In genomic region chr6:79034865-79035264, GRCh38 we compare ENCODE assay signal across 12 cellular contexts. TPM values are rescaled to one million over a fixed set of nuclear protein-coding genes. Genes with fewer than 3 reads are reported as not detected.
DNase-seq lines count a peak whose midpoint lies in the region; ATAC-seq lines count a peak whose summit lies in the region.
"Had no signal": no experiment of that assay in that cellular context is flagged by ENCODE, and none has a peak within 500 bp of the region (broad histone marks: within the 10 kb centered on the region; RNA-seq: fewer than 3 reads in every experiment).

No MANE protein-coding gene starts in this region.

- H3K27ac ChIP-seq in aorta (ENCODE audit: low read depth in 1 of 2, low read length in 2 of 2) = no peak overlapping the region
- H3K27ac ChIP-seq: BLaER1 treated with 17β-estradiol and CSF1 and Interleukin-3, amounts not matched to agents 10 nM and 100 nM; left lung; suprapubic skin had no signal

- peak overlapping the region; percentile 48 for H3K27ac Mint-ChIP-seq in activated T-helper 2 cell treated with anti-CD3 and anti-CD28 coated beads, Interferon-gamma antibody, Interleukin-2, Interleukin-4, amounts not matched to agents 10 μg/mL and 5 μg/mL and 100 μg/mL, durations not matched to agents 14 hours and 24 hours and 36 hours

- intact Hi-C loops in activated T-helper 2 cell treated with anti-CD3 and anti-CD28 coated beads, Interferon-gamma antibody, Interleukin-2, Interleukin-4, amounts not matched to agents 10 μg/mL and 5 μg/mL and 100 μg/mL, durations not matched to agents 14 hours and 24 hours and 36 hours (cut with micrococcal nuclease) = no loop called here
- intact Hi-C loops in aorta (cut with DNase I) = no loop called here

- H3K9me3 Mint-ChIP-seq in activated T-helper 2 cell treated with anti-CD3 and anti-CD28 coated beads, Interferon-gamma antibody, Interleukin-2, Interleukin-4, amounts not matched to agents 10 μg/mL and 5 μg/mL and 100 μg/mL, durations not matched to agents 14 hours and 24 hours and 36 hours = no peaks in the 10 kb centered on the region

- peaks cover 71% of the 10 kb centered on the region for H3K36me3 Mint-ChIP-seq in activated T-helper 2 cell treated with anti-CD3 and anti-CD28 coated beads, Interferon-gamma antibody, Interleukin-2, Interleukin-4, amounts not matched to agents 10 μg/mL and 5 μg/mL and 100 μg/mL, durations not matched to agents 14 hours and 24 hours and 36 hours (ENCODE audit: low read depth)

- no peaks in the 10 kb centered on the region for H3K36me3 ChIP-seq in aorta (ENCODE audit: control insufficient read depth in 1 of 2, insufficient read depth in 2 of 2, low read length in 1 of 2)

- no peaks in the 10 kb centered on the region for H3K27me3 ChIP-seq in aorta (ENCODE audit: control insufficient read depth in 1 of 2, insufficient read depth in 2 of 2, low read length in 1 of 2)
- H3K27me3 ChIP-seq: BLaER1 treated with 17β-estradiol and CSF1 and Interleukin-3, amounts not matched to agents 10 nM and 100 nM; left lung; suprapubic skin had no signal

- H3K4me1 ChIP-seq in aorta (ENCODE audit: control insufficient read depth in 1 of 2, insufficient read depth in 2 of 2, low read length in 2 of 2) = peaks cover 0 to 4% of the 10 kb centered on the region in 2 donors
- H3K4me1 ChIP-seq: BLaER1 treated with 17β-estradiol and CSF1 and Interleukin-3, amounts not matched to agents 10 nM and 100 nM; suprapubic skin had no signal

- H3K4me1 Mint-ChIP-seq in activated T-helper 2 cell treated with anti-CD3 and anti-CD28 coated beads, Interferon-gamma antibody, Interleukin-2, Interleukin-4, amounts not matched to agents 10 μg/mL and 5 μg/mL and 100 μg/mL, durations not matched to agents 14 hours and 24 hours and 36 hours (ENCODE audit: low read depth) = peaks cover 49% of the 10 kb centered on the region

- H3K4me3 Mint-ChIP-seq in activated T-helper 2 cell treated with anti-CD3 and anti-CD28 coated beads, Interferon-gamma antibody, Interleukin-2, Interleukin-4, amounts not matched to agents 10 μg/mL and 5 μg/mL and 100 μg/mL, durations not matched to agents 14 hours and 24 hours and 36 hours (ENCODE audit: low read depth) = no peak overlapping the region

- DNase-seq in EL (peak; percentile 13), medulla oblongata (ENCODE audit: extremely low spot score) (no peak), cerebellar cortex (ENCODE audit: low spot score) (no peak), aorta (no peak)
- no peak for DNase-seq in activated T-helper 2 cell treated with anti-CD3 and anti-CD28 coated beads, Interferon-gamma antibody, Interleukin-2, Interleukin-4, amounts not matched to agents 10 μg/mL and 5 μg/mL and 100 μg/mL, durations not matched to agents 14 hours and 24 hours and 36 hours (ENCODE audit: low spot score)
- DNase-seq: cortex of kidney, left lung had no signal

- H3K9me3 ChIP-seq in aorta (ENCODE audit: control insufficient read depth, low read length) = no peaks in the 10 kb centered on the region
- H3K9me3 ChIP-seq: BLaER1 treated with 17β-estradiol and CSF1 and Interleukin-3, amounts not matched to agents 10 nM and 100 nM; left lung; suprapubic skin had no signal

- WGBS in aorta, 2 donors = 88 to 95% methylated on average over 2 of the region's 2 CpGs

- peak; percentile 78 for ATAC-seq in GM18907 (IDR thresholded peaks at IDR 0.05; ENCODE audit: unreplicated experiment)
- peak; percentile 78 for ATAC-seq in HG02973 (IDR thresholded peaks at IDR 0.05; ENCODE audit: unreplicated experiment)
- ATAC-seq in GM21367 (IDR thresholded peaks at IDR 0.05; ENCODE audit: unreplicated experiment) = no peak
- ATAC-seq in aorta (ENCODE audit: low FRiP score) = no peak
- ATAC-seq: left lung had no signal

- H3K27me3 Mint-ChIP-seq in activated T-helper 2 cell treated with anti-CD3 and anti-CD28 coated beads, Interferon-gamma antibody, Interleukin-2, Interleukin-4, amounts not matched to agents 10 μg/mL and 5 μg/mL and 100 μg/mL, durations not matched to agents 14 hours and 24 hours and 36 hours (ENCODE audit: low read depth) = no peaks in the 10 kb centered on the region

- H3K4me3 ChIP-seq in aorta (ENCODE audit: low read length in 2 of 2) = no peak overlapping the region
- H3K4me3 ChIP-seq: BLaER1 treated with 17β-estradiol and CSF1 and Interleukin-3, amounts not matched to agents 10 nM and 100 nM; left lung; suprapubic skin had no signal

RNA-seq across cellular contexts. Expression of gene PHIP, which starts 43.2 kb away (rescaled TPM):
- 35.2 TPM in 2 replicates for total RNA-seq in activated T-helper 2 cell treated with anti-CD3 and anti-CD28 coated beads, Interferon-gamma antibody, Interleukin-2, Interleukin-4, amounts not matched to agents 10 μg/mL and 5 μg/mL and 100 μg/mL, durations not matched to agents 14 hours and 24 hours and 36 hours
- total RNA-seq in aorta = 10 to 100 TPM; 31.5 to 38.0 TPM
- polyA plus RNA-seq in aorta = 10 to 100 TPM in 1 of 2 donors, 1 to 10 TPM in 1; 2.9 to 10.5 TPM

Comparison
In these comparisons a context has a peak if more than half of its experiments do, and no peak if none do; other contexts are left out.
1. ATAC-seq: peak in GM18907 (single experiment) and HG02973 (single experiment); none in GM21367 (single experiment) and aorta (single experiment).